8 cellular contexts compared by ENCODE assay signal in the genomic region with DNA sequence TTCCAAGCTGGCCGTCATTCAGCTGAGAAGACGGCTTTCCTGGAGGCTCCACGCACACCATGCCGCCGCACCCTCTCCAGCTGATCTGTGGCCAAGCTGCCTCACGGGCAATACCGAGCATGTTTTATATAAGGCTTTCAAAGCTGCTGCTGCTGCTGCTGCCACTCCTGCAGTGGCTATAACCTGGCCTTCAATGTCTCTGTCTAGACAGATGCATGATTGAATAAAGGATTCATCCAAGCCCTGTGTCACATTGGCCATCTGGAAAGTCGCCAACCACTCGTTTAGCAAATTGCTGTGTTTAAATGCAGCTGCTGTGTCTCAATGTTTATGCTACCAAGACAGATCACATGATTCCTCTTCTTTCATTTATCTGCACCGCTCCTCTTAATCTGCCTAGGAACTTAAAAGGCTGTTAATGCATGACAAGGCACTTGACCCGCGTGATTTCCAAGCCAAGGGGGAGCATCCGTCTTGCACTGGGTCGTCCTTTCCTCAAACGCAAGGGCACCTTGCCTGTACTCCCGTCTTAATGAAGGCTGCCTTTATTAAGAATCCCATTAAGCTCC.
A peak's percentile ranks its signal among the peaks of the same experiment; 100 is the strongest.
DNase-seq lines count a peak whose midpoint lies in the region; ATAC-seq and TF ChIP-seq lines count a peak whose summit lies in the region.

No MANE protein-coding gene starts in this region.

- no peaks in the 10 kb centered on the region for H3K9me3 ChIP-seq in T-helper 17 cell (ENCODE audit: control insufficient read depth, low read length, poor library complexity, severe bottlenecking)

- DNase-seq in COLO668 (lab: John Stamatoyannopoulos, UW; ENCODE audit: unreplicated experiment): peak; percentile 93
- peak; percentile 72 for DNase-seq in NCI-H2107 (lab: John Stamatoyannopoulos, UW)
- DNase-seq in brain microvascular endothelial cell: peak; percentile 23
- DNase-seq in mesenteric fat pad (ENCODE audit: low spot score): peak; percentile 59
- DNase-seq in stimulated activated effector memory CD8-positive, alpha-beta T cell treated with anti-CD3 and anti-CD28 coated beads, Interleukin-12 subunit alpha, Interleukin-12 subunit beta, amount 100 ng/mL, for 72 hours (ENCODE audit: low spot score in 2 of 2): no peak
- DNase-seq in T-helper 17 cell: no peak
- no peak for DNase-seq in activated T-cell treated with anti-CD3 and anti-CD28 coated beads, Interleukin-2, amount 50 U/mL, for 24 hours
- no peak for DNase-seq in cerebellar nuclear complex (lab: John Stamatoyannopoulos, UW)

- H3K4me3 ChIP-seq in brain microvascular endothelial cell (ENCODE audit: low read depth, low read length): no peak overlapping the region

- no peaks in the 10 kb centered on the region for H3K9me3 Mint-ChIP-seq in stimulated activated effector memory CD8-positive, alpha-beta T cell treated with anti-CD3 and anti-CD28 coated beads, Interleukin-12 subunit alpha, Interleukin-12 subunit beta, amount 100 ng/mL, for 72 hours
- no peaks in the 10 kb centered on the region for H3K9me3 Mint-ChIP-seq in activated T-cell treated with anti-CD3 and anti-CD28 coated beads, Interleukin-2, amount 50 U/mL, for 24 hours

- no peaks in the 10 kb centered on the region for H3K36me3 ChIP-seq in brain microvascular endothelial cell (replicated peaks)

- H3K4me3 Mint-ChIP-seq in stimulated activated effector memory CD8-positive, alpha-beta T cell treated with anti-CD3 and anti-CD28 coated beads, Interleukin-12 subunit alpha, Interleukin-12 subunit beta, amount 100 ng/mL, for 72 hours: no peak overlapping the region
- no peak overlapping the region for H3K4me3 Mint-ChIP-seq in T-helper 17 cell
- H3K4me3 Mint-ChIP-seq in activated T-cell treated with anti-CD3 and anti-CD28 coated beads, Interleukin-2, amount 50 U/mL, for 24 hours: no peak overlapping the region

- H3K27me3 Mint-ChIP-seq in T-helper 17 cell: peaks cover 36% of the 10 kb centered on the region
- H3K27me3 Mint-ChIP-seq in activated T-cell treated with anti-CD3 and anti-CD28 coated beads, Interleukin-2, amount 50 U/mL, for 24 hours: peaks cover 7% of the 10 kb centered on the region

- no peaks in the 10 kb centered on the region for H3K27me3 ChIP-seq in brain microvascular endothelial cell (replicated peaks)

- in situ Hi-C loops in brain microvascular endothelial cell (cut with HindIII; ENCODE audit: low pct_ligation_motif_present, low sequenced_read_pairs): no loop called here

- peaks cover 50% of the 10 kb centered on the region for H3K4me1 Mint-ChIP-seq in stimulated activated effector memory CD8-positive, alpha-beta T cell treated with anti-CD3 and anti-CD28 coated beads, Interleukin-12 subunit alpha, Interleukin-12 subunit beta, amount 100 ng/mL, for 72 hours
- H3K4me1 Mint-ChIP-seq in T-helper 17 cell: peaks cover 26% of the 10 kb centered on the region
- peaks cover 53% of the 10 kb centered on the region for H3K4me1 Mint-ChIP-seq in activated T-cell treated with anti-CD3 and anti-CD28 coated beads, Interleukin-2, amount 50 U/mL, for 24 hours (ENCODE audit: low read depth)

- H3K36me3 Mint-ChIP-seq in stimulated activated effector memory CD8-positive, alpha-beta T cell treated with anti-CD3 and anti-CD28 coated beads, Interleukin-12 subunit alpha, Interleukin-12 subunit beta, amount 100 ng/mL, for 72 hours: no peaks in the 10 kb centered on the region
- H3K36me3 Mint-ChIP-seq in T-helper 17 cell (ENCODE audit: low read depth): no peaks in the 10 kb centered on the region
- no peaks in the 10 kb centered on the region for H3K36me3 Mint-ChIP-seq in activated T-cell treated with anti-CD3 and anti-CD28 coated beads, Interleukin-2, amount 50 U/mL, for 24 hours (ENCODE audit: low read depth)

- peak overlapping the region; percentile 76 for H3K27ac ChIP-seq in brain microvascular endothelial cell

- ATAC-seq in stimulated activated effector memory CD8-positive, alpha-beta T cell treated with anti-CD3 and anti-CD28 coated beads, Interleukin-12 subunit alpha, Interleukin-12 subunit beta, amount 100 ng/mL, for 72 hours: no peak
- ATAC-seq in T-helper 17 cell: no peak

- no peak overlapping the region for H3K27ac Mint-ChIP-seq in stimulated activated effector memory CD8-positive, alpha-beta T cell treated with anti-CD3 and anti-CD28 coated beads, Interleukin-12 subunit alpha, Interleukin-12 subunit beta, amount 100 ng/mL, for 72 hours
- no peak overlapping the region for H3K27ac Mint-ChIP-seq in T-helper 17 cell
- no peak overlapping the region for H3K27ac Mint-ChIP-seq in activated T-cell treated with anti-CD3 and anti-CD28 coated beads, Interleukin-2, amount 50 U/mL, for 24 hours

- TF ChIP-seq CTCF in brain microvascular endothelial cell (IDR thresholded peaks at IDR 0.05; ENCODE audit: low read depth, low read length, missing control alignments): no peak

Comparison
In these comparisons a context has a peak if more than half of its experiments do, and no peak if none do; other contexts are left out.
1. DNase-seq: peak in COLO668 (single experiment), NCI-H2107 (single experiment), brain microvascular endothelial cell (single experiment) and mesenteric fat pad (single experiment); none in stimulated activated effector memory CD8-positive, alpha-beta T cell treated with anti-CD3 and anti-CD28 coated beads, Interleukin-12 subunit alpha, Interleukin-12 subunit beta, amount 100 ng/mL, for 72 hours (0 of 2), T-helper 17 cell (0 of 3), activated T-cell treated with anti-CD3 and anti-CD28 coated beads, Interleukin-2, amount 50 U/mL, for 24 hours (single experiment) and cerebellar nuclear complex (0 of 2).